Comparison of ENCODE assay signal across 9 cellular contexts in genomic region chr19:45171211-45171623, GRCh38. TPM values are rescaled to one million over a fixed set of nuclear protein-coding genes. Genes with fewer than 3 reads are reported as not detected.
DNase-seq lines count a peak whose midpoint lies in the region; ATAC-seq and TF ChIP-seq lines count a peak whose summit lies in the region.
"Had no signal": no experiment of that assay in that cellular context is flagged by ENCODE, and none has a peak within 500 bp of the region (broad histone marks: within the 10 kb centered on the region; RNA-seq: fewer than 3 reads in every experiment).

No MANE protein-coding gene starts in this region.

- no peaks in the 10 kb centered on the region for H3K79me2 ChIP-seq in hepatocyte

- peak; percentile 73 for ATAC-seq in stimulated activated naive CD8-positive, alpha-beta T cell treated with anti-CD3 and anti-CD28 coated beads, Interleukin-15, Interleukin-2, amounts not matched to agents 100 U/mL and 50 U/mL, for 24 hours
- no peak for ATAC-seq in GM21576 (IDR thresholded peaks at IDR 0.05; ENCODE audit: unreplicated experiment)

- WGBS in hepatocyte (ENCODE audit: low lambda C conversion rate, missing lambda C conversion rate): 33% methylated on average over 7 of the region's 7 CpGs

- H3K9me2 ChIP-seq in hepatocyte (replicated peaks; ENCODE audit: insufficient read depth): no peaks in the 10 kb centered on the region

- H3K4me3 ChIP-seq in hepatocyte: no peak overlapping the region

- no peak for TF ChIP-seq CTCF in hepatocyte (IDR thresholded peaks at IDR 0.05; ENCODE audit: poor library complexity)

- H3K4me2 ChIP-seq in hepatocyte: no peak overlapping the region
- H3K4me2 ChIP-seq: KMS-11 had no signal

- DNase-seq in T-helper 2 cell (peak in 3 of 5 experiments; percentile 39 to 87 (median 51)), hepatocyte (ENCODE audit: low spot score) (peak; percentile 3), NCI-H2171 (lab: John Stamatoyannopoulos, UW) (no peak), NCI-H1105 treated with DMSO at 0.1 percent for 48 hours (lab: John Stamatoyannopoulos, UW) (no peak)
- peak; percentile 42 for DNase-seq in activated effector memory CD4-positive, alpha-beta T cell treated with Interleukin-2 at 50 U/mL for 16 hours
- peak; percentile 31 for DNase-seq in stimulated activated naive CD8-positive, alpha-beta T cell treated with anti-CD3 and anti-CD28 coated beads, Interleukin-15, Interleukin-2, amounts not matched to agents 100 U/mL and 50 U/mL, for 24 hours
- DNase-seq: effector CD8-positive, alpha-beta T cell had no signal

- no peaks in the 10 kb centered on the region for H3K36me3 ChIP-seq in hepatocyte (replicated peaks; ENCODE audit: insufficient read depth, low read depth)

- no peak overlapping the region for H2AFZ ChIP-seq in hepatocyte

- H3K9me3 ChIP-seq in hepatocyte (ENCODE audit: low read depth): no peaks in the 10 kb centered on the region

- H3K27ac ChIP-seq in hepatocyte: no peak overlapping the region
- H3K27ac ChIP-seq: KMS-11 had no signal

- H3K4me1 ChIP-seq in hepatocyte (ENCODE audit: insufficient read depth): no peaks in the 10 kb centered on the region

- H3K27me3 ChIP-seq in hepatocyte: no peaks in the 10 kb centered on the region

- no peaks in the 10 kb centered on the region for H4K20me1 ChIP-seq in hepatocyte (ENCODE audit: insufficient read depth, poor library complexity, severe bottlenecking)

RNA-seq across cellular contexts. Expression of gene TRAPPC6A, which starts 6.8 kb away (rescaled TPM):
- 24.6 and 25.7 TPM in 2 replicates for total RNA-seq in hepatocyte
- polyA plus RNA-seq in hepatocyte: 60.1 and 75.8 TPM in 2 replicates

RNA-seq across cellular contexts. Expression of gene BLOC1S3, which starts 7.4 kb away (rescaled TPM):
- 8.4 and 12.5 TPM in 2 replicates for total RNA-seq in hepatocyte
- 15.6 and 17.1 TPM in 2 replicates for polyA plus RNA-seq in hepatocyte

RNA-seq across cellular contexts. Expression of gene NKPD1, which starts 10.4 kb away (rescaled TPM):
- total RNA-seq in hepatocyte: 0.08 and 0.27 TPM in 2 replicates
- 0.50 and 0.60 TPM in 2 replicates for polyA plus RNA-seq in hepatocyte

Comparison
In these comparisons a context has a peak if more than half of its experiments do, and no peak if none do; other contexts are left out.
1. DNase-seq: peak in T-helper 2 cell (3 of 5), activated effector memory CD4-positive, alpha-beta T cell treated with Interleukin-2 at 50 U/mL for 16 hours (single experiment), hepatocyte (single experiment) and stimulated activated naive CD8-positive, alpha-beta T cell treated with anti-CD3 and anti-CD28 coated beads, Interleukin-15, Interleukin-2, amounts not matched to agents 100 U/mL and 50 U/mL, for 24 hours (single experiment); none in NCI-H2171 (single experiment) and NCI-H1105 treated with DMSO at 0.1 percent for 48 hours (single experiment).